9 cellular contexts compared by ENCODE assay signal in the genomic region with DNA sequence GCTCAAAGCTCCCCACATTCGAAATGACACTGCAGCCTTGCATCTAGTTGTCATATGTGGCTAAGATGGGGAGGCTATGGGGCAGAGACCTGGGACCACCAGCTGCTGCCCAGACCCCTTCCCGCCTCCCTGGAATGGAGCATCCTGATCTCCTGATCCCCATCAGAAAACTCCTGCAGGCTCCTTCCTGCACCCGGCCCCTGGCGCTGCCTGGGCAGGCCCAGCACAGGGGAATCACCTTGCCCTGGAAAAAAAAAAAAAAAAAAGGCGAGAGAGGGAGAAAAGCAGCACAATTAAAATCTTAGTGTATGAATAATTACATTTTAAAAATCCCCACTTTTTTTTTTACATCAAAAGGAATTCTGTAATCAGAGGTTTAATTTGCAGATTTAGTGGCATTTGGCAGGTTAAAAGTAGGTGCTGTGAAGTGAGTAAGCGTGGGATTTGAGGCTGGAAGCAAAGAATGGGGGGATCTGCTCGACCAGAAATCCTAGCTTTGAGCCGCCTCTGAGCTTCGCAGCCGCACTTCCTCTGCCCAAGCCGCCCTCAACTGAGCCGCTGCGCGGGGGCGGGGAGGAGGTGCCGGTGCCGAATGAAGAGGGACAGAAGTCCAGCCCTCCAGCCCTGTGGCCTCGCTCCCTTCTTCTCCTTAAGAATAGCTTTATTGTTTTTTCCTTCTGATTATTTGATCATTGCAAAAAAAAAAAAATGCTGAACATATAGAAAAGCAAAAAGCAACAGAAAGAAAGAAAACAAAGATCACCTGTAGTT. TPM values are rescaled to one million over a fixed set of nuclear protein-coding genes. Genes with fewer than 3 reads are reported as not detected.
DNase-seq lines count a peak whose midpoint lies in the region; ATAC-seq, FAIRE-seq and TF ChIP-seq lines count a peak whose summit lies in the region.
"Had no signal": no experiment of that assay in that cellular context is flagged by ENCODE, and none has a peak within 500 bp of the region (broad histone marks: within the 10 kb centered on the region; RNA-seq: fewer than 3 reads in every experiment).

No MANE protein-coding gene starts in this region.

- H3K4me3 ChIP-seq in Caco-2 (ENCODE audit: low read depth, low read length) (peak overlapping the region; percentile 4; the same call in 1 of the 2 replicates), astrocyte (ENCODE audit: insufficient read depth, low read depth, low read length) (no peak overlapping the region)
- H3K4me3 ChIP-seq: mucosa of descending colon had no signal

- POLR2A ChIA-PET in Caco-2 (lab: Charles Lee): interaction anchor here (0.6 kb wide), 1 partner anchor 9 kb away, joined by 5 read pairs; no protein-coding TSS in a partner anchor

- H3K9me3 Mint-ChIP-seq in Caco-2 (ENCODE audit: unreplicated experiment) (no peaks in the 10 kb centered on the region), astrocyte (ENCODE audit: unreplicated experiment) (peaks cover 3% of the 10 kb centered on the region), mesothelial cell of epicardium (peaks cover 8% of the 10 kb centered on the region)

- no peak overlapping the region for H2AFZ ChIP-seq in astrocyte (ENCODE audit: low read depth, low read length)

- no peaks in the 10 kb centered on the region for H3K79me2 ChIP-seq in astrocyte (ENCODE audit: insufficient read depth, low read length)

- H3K4me2 ChIP-seq in astrocyte (ENCODE audit: low read length): peak overlapping the region; percentile 51

- no TSS peak for BruUV-seq in Caco-2 (replicated peaks; lab: Mats Ljungman, UMichigan)

- CTCF ChIA-PET in Caco-2 (lab: Charles Lee): interaction anchor here (1.1 to 1.3 kb wide), 2 partner anchors 8 to 10 kb away, joined by 4 read pairs; no protein-coding TSS in a partner anchor

- H3K27ac ChIP-seq in astrocyte (ENCODE audit: low read depth, low read length): no peak overlapping the region

- ATAC-seq in GM21367 (IDR thresholded peaks at IDR 0.05; ENCODE audit: unreplicated experiment): no peak
- ATAC-seq: mucosa of descending colon had no signal

- H3K27ac Mint-ChIP-seq in Caco-2 (ENCODE audit: unreplicated experiment) (no peak overlapping the region), astrocyte (ENCODE audit: unreplicated experiment) (no peak overlapping the region), mesothelial cell of epicardium (no peak overlapping the region)

- no peaks in the 10 kb centered on the region for H4K20me1 ChIP-seq in astrocyte (ENCODE audit: insufficient read depth, low read length)

- H3K9me3 ChIP-seq in Caco-2 (no peaks in the 10 kb centered on the region; the same call in 1 of the 2 replicates), astrocyte (ENCODE audit: insufficient read depth, low read depth, low read length) (no peaks in the 10 kb centered on the region)
- H3K9me3 ChIP-seq: mucosa of descending colon had no signal

- intact Hi-C loops in Caco-2 (cut with micrococcal nuclease; ENCODE audit: unreplicated experiment): no loop called here

- H3K9ac ChIP-seq in astrocyte (ENCODE audit: low read length): no peak overlapping the region

- H3K27me3 Mint-ChIP-seq in Caco-2 (ENCODE audit: insufficient read depth, unreplicated experiment): peaks cover 16% of the 10 kb centered on the region
- H3K27me3 Mint-ChIP-seq in astrocyte (ENCODE audit: low read depth, unreplicated experiment): peaks cover 17% of the 10 kb centered on the region
- peaks cover 45% of the 10 kb centered on the region for H3K27me3 Mint-ChIP-seq in mesothelial cell of epicardium (ENCODE audit: low read depth)

- H3K36me3 ChIP-seq in Caco-2 (ENCODE audit: control insufficient read depth, insufficient read depth, low read length): no peaks in the 10 kb centered on the region
- no peaks in the 10 kb centered on the region for H3K36me3 ChIP-seq in astrocyte (ENCODE audit: insufficient read depth, low read length)

- H3K27me3 ChIP-seq in Caco-2 (replicated peaks; ENCODE audit: control insufficient read depth, insufficient read depth, low read length) (no peaks in the 10 kb centered on the region; the same call in 1 of the 2 replicates), astrocyte (ENCODE audit: insufficient read depth, low read length) (peaks cover 16% of the 10 kb centered on the region)

- DNase-seq in Caco-2 (peak in 1 of 2 experiments; percentile 47), Kasumi-1 (lab: John Stamatoyannopoulos, UW) (peak; percentile 19 to 34), astrocyte (ENCODE audit: low read depth) (no peak), mesothelial cell of epicardium (ENCODE audit: low spot score in 2 of 2, unreplicated experiment in 2 of 2) (no peak), DMS114 treated with DMSO at 0.1 percent for 48 hours (lab: John Stamatoyannopoulos, UW; ENCODE audit: unreplicated experiment) (no peak), NCI-H1048 (lab: John Stamatoyannopoulos, UW) (no peak), DMS79 treated with DMSO at 0.1 percent for 48 hours (lab: John Stamatoyannopoulos, UW) (no peak)

- no peaks in the 10 kb centered on the region for H3K36me3 Mint-ChIP-seq in Caco-2 (ENCODE audit: insufficient read depth, unreplicated experiment)
- no peaks in the 10 kb centered on the region for H3K36me3 Mint-ChIP-seq in astrocyte (ENCODE audit: low read depth, unreplicated experiment)
- no peaks in the 10 kb centered on the region for H3K36me3 Mint-ChIP-seq in mesothelial cell of epicardium

- H3K4me1 Mint-ChIP-seq in Caco-2 (ENCODE audit: low read depth, unreplicated experiment): no peaks in the 10 kb centered on the region
- H3K4me1 Mint-ChIP-seq in astrocyte (ENCODE audit: low read depth, unreplicated experiment): no peaks in the 10 kb centered on the region
- peaks cover 17% of the 10 kb centered on the region for H3K4me1 Mint-ChIP-seq in mesothelial cell of epicardium

- H3K4me3 Mint-ChIP-seq in Caco-2 (ENCODE audit: unreplicated experiment) (no peak overlapping the region), astrocyte (ENCODE audit: unreplicated experiment) (peak overlapping the region; percentile 18), mesothelial cell of epicardium (peak overlapping the region; percentile 45)

- no peaks in the 10 kb centered on the region for H3K4me1 ChIP-seq in Caco-2
- peaks cover 4% of the 10 kb centered on the region for H3K4me1 ChIP-seq in astrocyte (ENCODE audit: insufficient read depth, low read length)

- FAIRE-seq in astrocyte (lab: Jason Lieb, UNC): no peak

- TF ChIP-seq CTCF in Caco-2 (IDR thresholded peaks at IDR 0.05; ENCODE audit: insufficient read depth in 1 of 2, low read depth in 1 of 2, low read length in 1 of 2, severe bottlenecking in 1 of 2, unreplicated experiment in 1 of 2): no peak
- TF ChIP-seq CTCF in astrocyte (IDR thresholded peaks at IDR 0.05; ENCODE audit: insufficient read depth, low read depth, low read length): no peak
- TF ChIP-seq CTCF in mesothelial cell of epicardium (IDR thresholded peaks at IDR 0.05; ENCODE audit: unreplicated experiment): no peak

RNA-seq across cellular contexts. Expression of a gene that starts 30.0 kb away (rescaled TPM):
- total RNA-seq in Caco-2 (2022) (20.0 and 23.0 TPM in 2 replicates), astrocyte (14.5 and 16.4 TPM in 2 replicates), mesothelial cell of epicardium (19.0 to 19.9 TPM (median 19.3 TPM) in 3 replicates)

Comparison
In these comparisons a context has a peak if more than half of its experiments do, and no peak if none do; other contexts are left out.
1. DNase-seq: peak in Kasumi-1 (2 of 2); none in astrocyte (single experiment), mesothelial cell of epicardium (0 of 2), DMS114 treated with DMSO at 0.1 percent for 48 hours (single experiment), NCI-H1048 (single experiment) and DMS79 treated with DMSO at 0.1 percent for 48 hours (single experiment).